14 cellular contexts compared by ENCODE assay signal in genomic region chr2:27025281-27025800, GRCh38. TPM values are rescaled to one million over a fixed set of nuclear protein-coding genes. Genes with fewer than 3 reads are reported as not detected.
A peak's percentile ranks its signal among the peaks of the same experiment; 100 is the strongest.
DNase-seq lines count a peak whose midpoint lies in the region; ATAC-seq and TF ChIP-seq lines count a peak whose summit lies in the region.
"Had no signal": no experiment of that assay in that cellular context is flagged by ENCODE, and none has a peak within 500 bp of the region (broad histone marks: within the 10 kb centered on the region; RNA-seq: fewer than 3 reads in every experiment).

No MANE protein-coding gene starts in this region.

- H3K9me3 Mint-ChIP-seq in activated naive CD4-positive, alpha-beta T cell treated with anti-CD3 and anti-CD28 coated beads, Interleukin-2, amount 50 U/mL, for 72 hours: no peaks in the 10 kb centered on the region
- H3K9me3 Mint-ChIP-seq: CD8-positive, alpha-beta T cell had no signal

- no peak overlapping the region for H2BK15ac ChIP-seq in neuronal stem cell (ENCODE audit: low read length)

- peak overlapping the region; percentile 7 to 27 for H3K27ac Mint-ChIP-seq in activated naive CD4-positive, alpha-beta T cell treated with anti-CD3 and anti-CD28 coated beads, Interleukin-2, amount 50 U/mL, for 72 hours
- H3K27ac Mint-ChIP-seq: CD8-positive, alpha-beta T cell had no signal

- no peak overlapping the region for H3K14ac ChIP-seq in neuronal stem cell (ENCODE audit: low read length)

- WGBS in neuronal stem cell (ENCODE audit: extremely low coverage in 2 of 2, insufficient read length in 2 of 2, insufficient replicate concordance in 1 of 2), 2 donors: no CpG with 5 or more reads among the region's 13 CpGs

- H3K4me2 ChIP-seq in neuronal stem cell (ENCODE audit: insufficient read depth, low read length, poor library complexity, severe bottlenecking): no peak overlapping the region

- no peak overlapping the region for H2BK5ac ChIP-seq in neuronal stem cell (ENCODE audit: low read length)

- H3K27me3 ChIP-seq in neuronal stem cell (ENCODE audit: control insufficient read depth in 3 of 3, insufficient read depth in 3 of 3, low read depth in 1 of 3, low read length in 3 of 3): no peaks in the 10 kb centered on the region

- no peak overlapping the region for H3K4ac ChIP-seq in neuronal stem cell (ENCODE audit: low read length)

- DNase-seq in activated naive CD4-positive, alpha-beta T cell treated with anti-CD3 and anti-CD28 coated beads, Interleukin-2, amount 50 U/mL, for 72 hours (ENCODE audit: low spot score in 2 of 2): no peak
- DNase-seq in activated naive CD4-positive, alpha-beta T cell treated with anti-CD3 and anti-CD28 coated beads, Interleukin-2, amount 50 U/mL, for 16 hours: no peak
- DNase-seq in mesenteric fat pad (ENCODE audit: low spot score) (peak; percentile 81), neuronal stem cell (ENCODE audit: low spot score) (no peak), GM10248 (ENCODE audit: extremely low spot score) (no peak)
- DNase-seq: CD8-positive, alpha-beta T cell; COR-L47; DMS153; DND-41; GDM1; HCEC 1CT had no signal

- ATAC-seq in activated naive CD4-positive, alpha-beta T cell treated with anti-CD3 and anti-CD28 coated beads, Interleukin-2, amount 50 U/mL, for 72 hours: no peak
- ATAC-seq in HG02870 (IDR thresholded peaks at IDR 0.05; ENCODE audit: unreplicated experiment) (no peak), GM21360 (IDR thresholded peaks at IDR 0.05; ENCODE audit: unreplicated experiment) (no peak)
- ATAC-seq: CD8-positive, alpha-beta T cell had no signal

- peak overlapping the region; percentile 16 for H3K23ac ChIP-seq in neuronal stem cell (ENCODE audit: low read depth, low read length, poor library complexity)

- no peak overlapping the region for H4K8ac ChIP-seq in neuronal stem cell (ENCODE audit: low read depth, low read length)

- peaks cover 19 to 61% of the 10 kb centered on the region in 2 donors for H3K36me3 ChIP-seq in neuronal stem cell (replicated peaks in 1 of 2; ENCODE audit: control insufficient read depth in 2 of 2, insufficient read depth in 2 of 2, low read length in 2 of 2)

- no peak overlapping the region for H2BK12ac ChIP-seq in neuronal stem cell (ENCODE audit: low read length)

- H3K9ac ChIP-seq in neuronal stem cell (ENCODE audit: low read depth, low read length, poor library complexity): no peak overlapping the region

- H3K27ac ChIP-seq in neuronal stem cell (replicated peaks; ENCODE audit: low read length): no peak overlapping the region
- H3K27ac ChIP-seq: 22Rv1 had no signal

- H4K91ac ChIP-seq in neuronal stem cell (ENCODE audit: low read depth, low read length, poor library complexity): no peak overlapping the region

- no peaks in the 10 kb centered on the region for H3K9me3 ChIP-seq in neuronal stem cell (replicated peaks in 1 of 2; ENCODE audit: control insufficient read depth in 2 of 2, insufficient read depth in 1 of 2, low read depth in 1 of 2, low read length in 2 of 2)

- peaks cover 0 to 4% of the 10 kb centered on the region in 2 donors for H3K36me3 Mint-ChIP-seq in activated naive CD4-positive, alpha-beta T cell treated with anti-CD3 and anti-CD28 coated beads, Interleukin-2, amount 50 U/mL, for 72 hours

- peaks cover 7% of the 10 kb centered on the region for H3K79me1 ChIP-seq in neuronal stem cell (ENCODE audit: low read depth, low read length)

- peaks cover 1 to 10% of the 10 kb centered on the region in 2 donors for H3K4me1 ChIP-seq in neuronal stem cell (ENCODE audit: control insufficient read depth in 2 of 2, insufficient read depth in 1 of 2, low read depth in 1 of 2, low read length in 2 of 2)

- no peak overlapping the region for H3K4me3 ChIP-seq in neuronal stem cell (ENCODE audit: low read length in 2 of 2)

- H3K18ac ChIP-seq in neuronal stem cell (ENCODE audit: low read length): no peak overlapping the region

- POLR2A ChIA-PET in GM10248 (lab: Yijun Ruan, JAX): no interaction called here

- H2BK120ac ChIP-seq in neuronal stem cell (ENCODE audit: low read depth, low read length): no peak overlapping the region

- no peak overlapping the region for H2AK5ac ChIP-seq in neuronal stem cell (ENCODE audit: low read depth, low read length)

- no peak for TF ChIP-seq CTCF in GM10248 (IDR thresholded peaks at IDR 0.05; ENCODE audit: control extremely low read depth, extremely low read depth, low read depth, missing control alignments)

- CTCF ChIA-PET in GM10248 (lab: Yijun Ruan, JAX): interaction anchor here (0.7 to 3.6 kb wide), 6 partner anchors 9 to 278 kb away, joined by 3 to 18 read pairs (median 6); no protein-coding TSS in a partner anchor

- no peak overlapping the region for H2AFZ ChIP-seq in neuronal stem cell (ENCODE audit: low read length)

RNA-seq across cellular contexts. Expression of gene TMEM214, which starts 7.4 kb away (rescaled TPM):
- total RNA-seq in activated naive CD4-positive, alpha-beta T cell treated with anti-CD3 and anti-CD28 coated beads, Interleukin-2, amount 50 U/mL, for 72 hours: 10 to 100 TPM; 54.3 to 68.0 TPM
- total RNA-seq in mesenteric fat pad: 148 TPM
- 21.6 TPM for polyA plus RNA-seq in neuronal stem cell (2013, experiment 1 of 2)
- 22.1 TPM for polyA plus RNA-seq in neuronal stem cell (2013, experiment 2 of 2)

RNA-seq across cellular contexts. Expression of gene AGBL5, which starts 26.1 kb away (rescaled TPM):
- 10 to 100 TPM; 14.1 to 21.6 TPM for total RNA-seq in activated naive CD4-positive, alpha-beta T cell treated with anti-CD3 and anti-CD28 coated beads, Interleukin-2, amount 50 U/mL, for 72 hours
- total RNA-seq in mesenteric fat pad: 20.3 TPM
- 79.9 TPM for polyA plus RNA-seq in neuronal stem cell (2013, experiment 1 of 2)
- polyA plus RNA-seq in neuronal stem cell (2013, experiment 2 of 2): 78.2 TPM

RNA-seq across cellular contexts. Expression of gene OST4, which starts 46.1 kb away (rescaled TPM):
- total RNA-seq in activated naive CD4-positive, alpha-beta T cell treated with anti-CD3 and anti-CD28 coated beads, Interleukin-2, amount 50 U/mL, for 72 hours: 100 to 1,000 TPM; 263 to 344 TPM
- 275 TPM for total RNA-seq in mesenteric fat pad
- 668 TPM for polyA plus RNA-seq in neuronal stem cell (2013, experiment 1 of 2)
- polyA plus RNA-seq in neuronal stem cell (2013, experiment 2 of 2): 664 TPM

RNA-seq across cellular contexts. Expression of gene EMILIN1, which starts 53.1 kb away (rescaled TPM):
- total RNA-seq in activated naive CD4-positive, alpha-beta T cell treated with anti-CD3 and anti-CD28 coated beads, Interleukin-2, amount 50 U/mL, for 72 hours: under 1 TPM; 0.52 to 0.78 TPM
- total RNA-seq in mesenteric fat pad: 77.4 TPM
- 3.0 TPM for polyA plus RNA-seq in neuronal stem cell (2013, experiment 1 of 2)
- 2.9 TPM for polyA plus RNA-seq in neuronal stem cell (2013, experiment 2 of 2)

RNA-seq across cellular contexts. Expression of gene MAPRE3, which starts 54.9 kb away (rescaled TPM):
- total RNA-seq in activated naive CD4-positive, alpha-beta T cell treated with anti-CD3 and anti-CD28 coated beads, Interleukin-2, amount 50 U/mL, for 72 hours: 1 to 10 TPM; 4.0 to 4.2 TPM
- 65.2 TPM for total RNA-seq in mesenteric fat pad
- polyA plus RNA-seq in neuronal stem cell (2013, experiment 1 of 2): 13.3 TPM
- polyA plus RNA-seq in neuronal stem cell (2013, experiment 2 of 2): 13.3 TPM
